In genomic region chr18:9643549-9643948, GRCh38 we compare ENCODE assay signal across 9 cellular contexts. TPM values are rescaled to one million over a fixed set of nuclear protein-coding genes. Genes with fewer than 3 reads are reported as not detected.
DNase-seq lines count a peak whose midpoint lies in the region; ATAC-seq and TF ChIP-seq lines count a peak whose summit lies in the region.
"Had no signal": no experiment of that assay in that cellular context is flagged by ENCODE, and none has a peak within 500 bp of the region (broad histone marks: within the 10 kb centered on the region; RNA-seq: fewer than 3 reads in every experiment).

No MANE protein-coding gene starts in this region.

- no peak overlapping the region for H2BK120ac ChIP-seq in H9 (ENCODE audit: low read depth, low read length, poor library complexity, severe bottlenecking)

- no peak overlapping the region for H2AK5ac ChIP-seq in H9 (ENCODE audit: insufficient read length, low read length)

- ATAC-seq in GM19324 (IDR thresholded peaks at IDR 0.05; ENCODE audit: low FRiP score, unreplicated experiment) (no peak), HG03095 (IDR thresholded peaks at IDR 0.05; ENCODE audit: unreplicated experiment) (no peak)

- no peak overlapping the region for H3K23ac ChIP-seq in H9 (ENCODE audit: insufficient read length, low read depth, low read length)

- H3K4ac ChIP-seq in H9 (ENCODE audit: low read depth, low read length): no peak overlapping the region; the same call in 1 of the 2 replicates

- H2BK5ac ChIP-seq in H9 (ENCODE audit: insufficient read length, low read length): no peak overlapping the region

- no peak overlapping the region for H2BK12ac ChIP-seq in H9 (ENCODE audit: insufficient read length, low read depth, low read length)

- H3K4me3 ChIP-seq in SK-N-MC: peak overlapping the region; percentile 49
- H3K4me3 ChIP-seq in cardiac muscle cell: no peak overlapping the region
- no peak overlapping the region for H3K4me3 ChIP-seq in retinal pigment epithelial cell (ENCODE audit: low read length)

- no CpG with 5 or more reads among the region's 3 CpGs for WGBS in H9 (ENCODE audit: extremely low coverage, insufficient read length, low lambda C conversion rate)

- no peak overlapping the region for H2AFZ ChIP-seq in H9 (ENCODE audit: low read length)

- H3K27ac ChIP-seq in H9 (ENCODE audit: insufficient read length, low read depth, low read length) (peak overlapping the region; percentile 72), SK-N-MC (peak overlapping the region; percentile 85), cardiac muscle cell (peak overlapping the region; percentile 59)

- no peak overlapping the region for H2BK15ac ChIP-seq in H9 (ENCODE audit: low read depth, low read length)

- no peak overlapping the region for H3K9ac ChIP-seq in H9 (ENCODE audit: extremely low read depth, insufficient read length, low read length)
- H3K9ac ChIP-seq in SK-N-MC (ENCODE audit: insufficient read length): peak overlapping the region; percentile 22

- no peak for TF ChIP-seq CTCF in H9 (conservative IDR thresholded peaks at IDR 0.05)
- TF ChIP-seq CTCF in cardiac muscle cell (IDR thresholded peaks at IDR 0.05; ENCODE audit: low read depth, low read length): no peak
- no peak for TF ChIP-seq CTCF in retinal pigment epithelial cell (conservative IDR thresholded peaks at IDR 0.05; ENCODE audit: low read depth, low read length)

- no peak overlapping the region for H2BK20ac ChIP-seq in H9 (ENCODE audit: low read depth, low read length, poor library complexity, severe bottlenecking)

- H3K27me3 Mint-ChIP-seq in H9 (ENCODE audit: low read depth): no peaks in the 10 kb centered on the region
- no peaks in the 10 kb centered on the region for H3K27me3 Mint-ChIP-seq in activated naive CD8-positive, alpha-beta T cell treated with anti-CD3 and anti-CD28 coated beads for 36 hours

- no peak overlapping the region for H4K91ac ChIP-seq in H9 (ENCODE audit: insufficient read length, low read depth, low read length)

- no peaks in the 10 kb centered on the region for H3K9me3 Mint-ChIP-seq in H9
- H3K9me3 Mint-ChIP-seq in activated naive CD8-positive, alpha-beta T cell treated with anti-CD3 and anti-CD28 coated beads for 36 hours: no peaks in the 10 kb centered on the region
- H3K9me3 Mint-ChIP-seq: T-helper 2 cell treated with Interferon-gamma antibody and Interleukin-4, amounts not matched to agents 5 μg/mL and 100 μg/mL, for 36 hours had no signal

- H3K79me1 ChIP-seq in H9 (ENCODE audit: insufficient read depth, low read depth, low read length, poor library complexity, severe bottlenecking): no peaks in the 10 kb centered on the region

- H3K4me1 Mint-ChIP-seq in H9: peaks cover 31 to 49% of the 10 kb centered on the region in 2 experiments
- no peaks in the 10 kb centered on the region for H3K4me1 Mint-ChIP-seq in activated naive CD8-positive, alpha-beta T cell treated with anti-CD3 and anti-CD28 coated beads for 36 hours

- H3K4me3 Mint-ChIP-seq in H9: 0 out of 5 replicates have a peak overlapping the region, but pooled peaks of 1 of the 2 experiments have one; percentile 24
- no peak overlapping the region for H3K4me3 Mint-ChIP-seq in activated naive CD8-positive, alpha-beta T cell treated with anti-CD3 and anti-CD28 coated beads for 36 hours
- H3K4me3 Mint-ChIP-seq: T-helper 2 cell treated with Interferon-gamma antibody and Interleukin-4, amounts not matched to agents 5 μg/mL and 100 μg/mL, for 36 hours had no signal

- no peaks in the 10 kb centered on the region for H3K36me3 ChIP-seq in SK-N-MC (ENCODE audit: insufficient read depth, low read length)
- H3K36me3 ChIP-seq in cardiac muscle cell: no peaks in the 10 kb centered on the region

- H3K4me1 ChIP-seq in H9 (ENCODE audit: insufficient read depth, low read length) (no peaks in the 10 kb centered on the region; the same call in 1 of the 2 replicates), cardiac muscle cell (ENCODE audit: low read depth) (peaks cover 10% of the 10 kb centered on the region)

- no peaks in the 10 kb centered on the region for H3K36me3 Mint-ChIP-seq in H9 (ENCODE audit: insufficient read depth in 1 of 3, low read depth in 3 of 3)
- no peaks in the 10 kb centered on the region for H3K36me3 Mint-ChIP-seq in activated naive CD8-positive, alpha-beta T cell treated with anti-CD3 and anti-CD28 coated beads for 36 hours

- peak overlapping the region; percentile 93 for H3T11ph ChIP-seq in H9 (ENCODE audit: low read length)

- H3K27me3 ChIP-seq in H9 (ENCODE audit: insufficient read depth, low read length) (no peaks in the 10 kb centered on the region), cardiac muscle cell (no peaks in the 10 kb centered on the region)

- H3K4me2 ChIP-seq in H9 (ENCODE audit: insufficient read depth, insufficient read length, low read length): no peak overlapping the region

- no peak overlapping the region for H4K5ac ChIP-seq in H9 (ENCODE audit: insufficient read length, low read depth, low read length)

- peak overlapping the region; percentile 91 to 98 (median 92); a peak in 5 of 7 replicates for H3K27ac Mint-ChIP-seq in H9
- no peak overlapping the region for H3K27ac Mint-ChIP-seq in activated naive CD8-positive, alpha-beta T cell treated with anti-CD3 and anti-CD28 coated beads for 36 hours
- H3K27ac Mint-ChIP-seq: T-helper 2 cell treated with Interferon-gamma antibody and Interleukin-4, amounts not matched to agents 5 μg/mL and 100 μg/mL, for 36 hours had no signal

- H3K9me3 ChIP-seq in H9 (ENCODE audit: control insufficient read depth, low read depth, low read length) (no peaks in the 10 kb centered on the region), SK-N-MC (ENCODE audit: low read depth, low read length) (no peaks in the 10 kb centered on the region), cardiac muscle cell (ENCODE audit: low read depth) (no peaks in the 10 kb centered on the region)

- H3K14ac ChIP-seq in H9 (ENCODE audit: insufficient read depth, low read length): no peak overlapping the region

- DNase-seq in H9 (peak; percentile 76), SK-N-MC (ENCODE audit: low read depth, low spot score) (peak; percentile 90), cardiac muscle cell (ENCODE audit: low read depth in 1 of 2, low spot score in 1 of 2) (peak; percentile 78 to 98), retinal pigment epithelial cell (ENCODE audit: low read depth) (peak; percentile 93), NCI-H774 (lab: John Stamatoyannopoulos, UW) (no peak)
- no peak for DNase-seq in activated naive CD8-positive, alpha-beta T cell treated with anti-CD3 and anti-CD28 coated beads for 36 hours

- no peak overlapping the region for H3K18ac ChIP-seq in H9 (ENCODE audit: insufficient read length, low read depth, low read length)

- no peak overlapping the region for H4K8ac ChIP-seq in H9 (replicated peaks; ENCODE audit: insufficient read length, low read depth, low read length)

- H3K79me2 ChIP-seq in H9 (ENCODE audit: insufficient read depth, low read length): no peaks in the 10 kb centered on the region

- H4K20me1 ChIP-seq in H9 (ENCODE audit: control insufficient read depth, insufficient read depth, insufficient read length): no peaks in the 10 kb centered on the region

- H3K23me2 ChIP-seq in H9 (ENCODE audit: insufficient read length, low read depth, low read length, poor library complexity, severe bottlenecking): no peaks in the 10 kb centered on the region

- no peak overlapping the region for H3K56ac ChIP-seq in H9 (ENCODE audit: insufficient read length, low read depth, low read length)

RNA-seq across cellular contexts. Expression of gene PPP4R1, which starts 29.2 kb away (rescaled TPM):
- 97.5 and 106 TPM in 2 replicates for total RNA-seq in H9 (2021)
- total RNA-seq in cardiac muscle cell: 58.7 and 75.1 TPM in 2 replicates
- 34.3 and 36.5 TPM in 2 replicates for polyA plus RNA-seq in cardiac muscle cell
- 10 to 100 TPM; 33.7 to 37.7 TPM for total RNA-seq in activated naive CD8-positive, alpha-beta T cell treated with anti-CD3 and anti-CD28 coated beads for 36 hours

Comparison
In these comparisons a context has a peak if more than half of its experiments do, and no peak if none do; other contexts are left out.
1. DNase-seq: peak in H9 (single experiment), SK-N-MC (single experiment), cardiac muscle cell (2 of 2) and retinal pigment epithelial cell (single experiment); none in NCI-H774 (single experiment) and activated naive CD8-positive, alpha-beta T cell treated with anti-CD3 and anti-CD28 coated beads for 36 hours (single experiment).
2. Peak in every context shown above with its lines, with median percentiles within 50 percentile points of each other: H3K27ac ChIP-seq.